Comparison of ENCODE assay signal across 8 cellular contexts in the genomic region with DNA sequence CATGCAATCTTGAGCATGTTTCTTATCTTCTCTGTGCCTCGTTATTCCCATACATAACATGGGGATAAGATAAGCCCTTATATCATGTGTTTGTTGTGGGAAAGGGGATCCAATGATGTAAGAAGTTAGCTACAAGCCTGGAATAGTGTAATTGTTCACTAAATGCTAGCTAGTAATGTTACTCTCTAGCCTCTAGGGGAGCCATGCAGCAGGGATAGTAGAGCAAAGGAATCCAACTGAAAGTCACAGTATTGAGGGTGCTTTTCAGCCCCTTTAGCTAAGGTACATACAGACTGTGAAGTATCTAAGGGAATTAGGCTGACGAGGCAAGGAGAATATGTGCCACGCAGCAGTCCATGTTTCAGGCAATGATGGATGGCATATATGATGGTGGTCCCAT. TPM values are rescaled to one million over a fixed set of nuclear protein-coding genes. Genes with fewer than 3 reads are reported as not detected.
A peak's percentile ranks its signal among the peaks of the same experiment; 100 is the strongest.
DNase-seq lines count a peak whose midpoint lies in the region; ATAC-seq and TF ChIP-seq lines count a peak whose summit lies in the region.

No MANE protein-coding gene starts in this region.

- H3K4me2 ChIP-seq in MM.1S (ENCODE audit: low read depth, low read length) (no peak overlapping the region), parathyroid adenoma (ENCODE audit: low read length) (no peak overlapping the region)

- H3K27ac ChIP-seq in MM.1S (ENCODE audit: low read length) (no peak overlapping the region), parathyroid adenoma (no peak overlapping the region), uterus (no peak overlapping the region)

- TF ChIP-seq CTCF in MM.1S (IDR thresholded peaks at IDR 0.05; ENCODE audit: low read length) (peak; percentile 58), parathyroid adenoma (IDR thresholded peaks at IDR 0.05) (peak; percentile 31), uterus (IDR thresholded peaks at IDR 0.05) (no peak)

- no peaks in the 10 kb centered on the region for H3K9me2 ChIP-seq in MM.1S (replicated peaks; ENCODE audit: insufficient read depth, low read length)

- no peak overlapping the region for H2AFZ ChIP-seq in MM.1S (ENCODE audit: low read length)
- no peak overlapping the region for H2AFZ ChIP-seq in parathyroid adenoma

- no peaks in the 10 kb centered on the region; the same call in 1 of the 2 replicates for H3F3A ChIP-seq in MM.1S (ENCODE audit: insufficient read depth, low read length)

- TF ChIP-seq POLR2A in uterus (IDR thresholded peaks at IDR 0.05), result no peak

- no peaks in the 10 kb centered on the region for H3K27me3 ChIP-seq in MM.1S (replicated peaks; ENCODE audit: insufficient read depth, low read length)
- no peaks in the 10 kb centered on the region for H3K27me3 ChIP-seq in parathyroid adenoma (ENCODE audit: control insufficient read depth, insufficient read depth, low read length)
- no peaks in the 10 kb centered on the region for H3K27me3 ChIP-seq in uterus

- H3K9me3 ChIP-seq in MM.1S (replicated peaks; ENCODE audit: insufficient read depth, low read length) (no peaks in the 10 kb centered on the region), parathyroid adenoma (ENCODE audit: control insufficient read depth, low read length) (no peaks in the 10 kb centered on the region), uterus (no peaks in the 10 kb centered on the region)

- DNase-seq in SIG-M5 treated with dmso at 0.1 percent for 504 hours (lab: John Stamatoyannopoulos, UW; ENCODE audit: unreplicated experiment), result peak; percentile 20
- DNase-seq in SIG-M5 (lab: John Stamatoyannopoulos, UW), result no peak
- peak; percentile 28 for DNase-seq in MM.1S
- DNase-seq in cerebellar cortex (ENCODE audit: low spot score), result peak; percentile 44
- no peak for DNase-seq in uterus

- H3K4me3 ChIP-seq in MM.1S (ENCODE audit: low read length), result no peak overlapping the region
- no peak overlapping the region for H3K4me3 ChIP-seq in parathyroid adenoma (ENCODE audit: low read depth, low read length)
- H3K4me3 ChIP-seq in uterus, result no peak overlapping the region

- no peaks in the 10 kb centered on the region for H3K36me3 ChIP-seq in MM.1S (replicated peaks; ENCODE audit: insufficient read depth, low read length)
- no peaks in the 10 kb centered on the region for H3K36me3 ChIP-seq in parathyroid adenoma (ENCODE audit: control insufficient read depth, insufficient read depth, low read length)
- H3K36me3 ChIP-seq in uterus, result no peaks in the 10 kb centered on the region

- H3K9ac ChIP-seq in MM.1S (ENCODE audit: low read length) (no peak overlapping the region), parathyroid adenoma (no peak overlapping the region)

- no peak for ATAC-seq in activated CD4-positive, CD25-positive, alpha-beta regulatory T cell treated with anti-CD3 and anti-CD28 coated beads, Interleukin-2, amount 50 U/mL, for 24 hours
- no peak for ATAC-seq in HG03442 (IDR thresholded peaks at IDR 0.05; ENCODE audit: unreplicated experiment)

- no peaks in the 10 kb centered on the region for H3K4me1 ChIP-seq in MM.1S (ENCODE audit: low read length)
- H3K4me1 ChIP-seq in parathyroid adenoma, result peaks cover 5% of the 10 kb centered on the region
- no peaks in the 10 kb centered on the region for H3K4me1 ChIP-seq in uterus

- intact Hi-C loops in uterus (cut with DNase I; ENCODE audit: low total_unique reads), result loop anchor here (10.0 kb wide), 1 partner anchor 282 kb away; no protein-coding TSS in a partner anchor

- H3K79me2 ChIP-seq in MM.1S (ENCODE audit: low read length), result no peaks in the 10 kb centered on the region
- H3K79me2 ChIP-seq in parathyroid adenoma, result no peaks in the 10 kb centered on the region

- no peaks in the 10 kb centered on the region for H4K20me1 ChIP-seq in MM.1S (ENCODE audit: insufficient read depth, low read length)

RNA-seq across cellular contexts. Expression of gene IL23R, which starts 46.9 kb away (rescaled TPM):
- total RNA-seq in uterus, result under 1 TPM in 1 of 4 donors, not detected in 3; 0.21 TPM

Comparison
In these comparisons a context has a peak if more than half of its experiments do, and no peak if none do; other contexts are left out.
1. DNase-seq: peak in SIG-M5 treated with dmso at 0.1 percent for 504 hours (single experiment), MM.1S (single experiment) and cerebellar cortex (single experiment); none in SIG-M5 (single experiment) and uterus (0 of 2).
2. CTCF ChIP-seq: peak in MM.1S (single experiment) and parathyroid adenoma (single experiment); none in uterus (0 of 4).